In genomic region chr6:56716229-56716628, GRCh38 we compare ENCODE assay signal across 1 cellular context.
TF ChIP-seq lines count a peak whose summit lies in the region.

No MANE protein-coding gene starts in this region.

TF ChIP-seq in SK-N-SH, 30 proteins besides CTCF, POLR2A, EP300 and RAD21 (continued from another document):
- TF ChIP-seq ZBTB33 (IDR thresholded peaks at IDR 0.05; ENCODE audit: borderline replicate concordance, low read depth) (no peak), POLR2AphosphoS5 (IDR thresholded peaks at IDR 0.05; ENCODE audit: low read depth, low read length) (no peak; the same call in 1 of the 2 replicates), TCF12 (IDR thresholded peaks at IDR 0.05) (peak; percentile 81), FOXJ3 (CRISPR knock-in tag; IDR thresholded peaks at IDR 0.05) (no peak), CHD2 (IDR thresholded peaks at IDR 0.05; ENCODE audit: low read length, partially characterized antibody) (no peak)
